Comparison of ENCODE assay signal across 1 cellular context in genomic region chr14:35404496-35405303, GRCh38.
TF ChIP-seq lines count a peak whose summit lies in the region.

Gene NFKBIA, minus strand, starts transcription at chr14:35404749. Its CDS starts 105 bp downstream, at chr14:35404644.

TF ChIP-seq in K562, 482 proteins besides CTCF, POLR2A, EP300 and RAD21 (continued from another document and continues in another):
- no peak for TF ChIP-seq ZBTB33 (CRISPR knock-in tag; IDR thresholded peaks at IDR 0.05)
- TF ChIP-seq, protein P1, sequence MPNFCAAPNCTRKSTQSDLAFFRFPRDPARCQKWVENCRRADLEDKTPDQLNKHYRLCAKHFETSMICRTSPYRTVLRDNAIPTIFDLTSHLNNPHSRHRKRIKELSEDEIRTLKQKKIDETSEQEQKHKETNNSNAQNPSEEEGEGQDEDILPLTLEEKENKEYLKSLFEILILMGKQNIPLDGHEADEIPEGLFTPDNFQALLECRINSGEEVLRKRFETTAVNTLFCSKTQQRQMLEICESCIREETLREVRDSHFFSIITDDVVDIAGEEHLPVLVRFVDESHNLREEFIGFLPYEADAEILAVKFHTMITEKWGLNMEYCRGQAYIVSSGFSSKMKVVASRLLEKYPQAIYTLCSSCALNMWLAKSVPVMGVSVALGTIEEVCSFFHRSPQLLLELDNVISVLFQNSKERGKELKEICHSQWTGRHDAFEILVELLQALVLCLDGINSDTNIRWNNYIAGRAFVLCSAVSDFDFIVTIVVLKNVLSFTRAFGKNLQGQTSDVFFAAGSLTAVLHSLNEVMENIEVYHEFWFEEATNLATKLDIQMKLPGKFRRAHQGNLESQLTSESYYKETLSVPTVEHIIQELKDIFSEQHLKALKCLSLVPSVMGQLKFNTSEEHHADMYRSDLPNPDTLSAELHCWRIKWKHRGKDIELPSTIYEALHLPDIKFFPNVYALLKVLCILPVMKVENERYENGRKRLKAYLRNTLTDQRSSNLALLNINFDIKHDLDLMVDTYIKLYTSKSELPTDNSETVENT (CRISPR knock-in tag; IDR thresholded peaks at IDR 0.05): peak; percentile 89
- no peak for TF ChIP-seq MEF2A (IDR thresholded peaks at IDR 0.05; ENCODE audit: control insufficient read depth, low read depth, low read length)
- TF ChIP-seq ZFP30 (CRISPR knock-in tag; IDR thresholded peaks at IDR 0.05; ENCODE audit: borderline replicate concordance): no peak
- TF ChIP-seq YY1 (IDR thresholded peaks at IDR 0.05; ENCODE audit: borderline replicate concordance in 1 of 3, control insufficient read depth in 1 of 3, extremely low read depth in 1 of 3, insufficient read depth in 3 of 3, insufficient read length in 1 of 3, insufficient replicate concordance in 2 of 3, low read depth in 1 of 3, low read length in 2 of 3): peak; percentile 31 to 85 (median 83)
- no peak for TF ChIP-seq HNRNPK (IDR thresholded peaks at IDR 0.05; ENCODE audit: low read depth, low read length, poor library complexity, severe bottlenecking)
- TF ChIP-seq EZH2 (IDR thresholded peaks at IDR 0.05; ENCODE audit: borderline replicate concordance, low read depth, low read length): no peak
- TF ChIP-seq, protein P2, sequence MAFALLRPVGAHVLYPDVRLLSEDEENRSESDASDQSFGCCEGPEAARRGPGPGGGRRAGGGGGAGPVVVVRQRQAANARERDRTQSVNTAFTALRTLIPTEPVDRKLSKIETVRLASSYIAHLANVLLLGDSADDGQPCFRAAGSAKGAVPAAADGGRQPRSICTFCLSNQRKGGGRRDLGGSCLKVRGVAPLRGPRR (CRISPR knock-in tag; IDR thresholded peaks at IDR 0.05): no peak
- TF ChIP-seq TEAD2 (tag; IDR thresholded peaks at IDR 0.05): no peak
- no peak for TF ChIP-seq CBX3 (IDR thresholded peaks at IDR 0.05; ENCODE audit: borderline replicate concordance in 1 of 2, low read length in 2 of 2)
- TF ChIP-seq, protein P3, sequence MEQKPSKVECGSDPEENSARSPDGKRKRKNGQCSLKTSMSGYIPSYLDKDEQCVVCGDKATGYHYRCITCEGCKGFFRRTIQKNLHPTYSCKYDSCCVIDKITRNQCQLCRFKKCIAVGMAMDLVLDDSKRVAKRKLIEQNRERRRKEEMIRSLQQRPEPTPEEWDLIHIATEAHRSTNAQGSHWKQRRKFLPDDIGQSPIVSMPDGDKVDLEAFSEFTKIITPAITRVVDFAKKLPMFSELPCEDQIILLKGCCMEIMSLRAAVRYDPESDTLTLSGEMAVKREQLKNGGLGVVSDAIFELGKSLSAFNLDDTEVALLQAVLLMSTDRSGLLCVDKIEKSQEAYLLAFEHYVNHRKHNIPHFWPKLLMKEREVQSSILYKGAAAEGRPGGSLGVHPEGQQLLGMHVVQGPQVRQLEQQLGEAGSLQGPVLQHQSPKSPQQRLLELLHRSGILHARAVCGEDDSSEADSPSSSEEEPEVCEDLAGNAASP (IDR thresholded peaks at IDR 0.05): no peak
- no peak for TF ChIP-seq JUN (IDR thresholded peaks at IDR 0.05; ENCODE audit: borderline replicate concordance, low read depth, low read length)
- no peak for TF ChIP-seq JUN (CRISPR knock-in tag; IDR thresholded peaks at IDR 0.05; ENCODE audit: borderline replicate concordance)
- TF ChIP-seq, protein P4, sequence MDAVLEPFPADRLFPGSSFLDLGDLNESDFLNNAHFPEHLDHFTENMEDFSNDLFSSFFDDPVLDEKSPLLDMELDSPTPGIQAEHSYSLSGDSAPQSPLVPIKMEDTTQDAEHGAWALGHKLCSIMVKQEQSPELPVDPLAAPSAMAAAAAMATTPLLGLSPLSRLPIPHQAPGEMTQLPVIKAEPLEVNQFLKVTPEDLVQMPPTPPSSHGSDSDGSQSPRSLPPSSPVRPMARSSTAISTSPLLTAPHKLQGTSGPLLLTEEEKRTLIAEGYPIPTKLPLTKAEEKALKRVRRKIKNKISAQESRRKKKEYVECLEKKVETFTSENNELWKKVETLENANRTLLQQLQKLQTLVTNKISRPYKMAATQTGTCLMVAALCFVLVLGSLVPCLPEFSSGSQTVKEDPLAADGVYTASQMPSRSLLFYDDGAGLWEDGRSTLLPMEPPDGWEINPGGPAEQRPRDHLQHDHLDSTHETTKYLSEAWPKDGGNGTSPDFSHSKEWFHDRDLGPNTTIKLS (IDR thresholded peaks at IDR 0.05; ENCODE audit: borderline replicate concordance, low read depth): 0 out of 2 replicates have a peak, but pooled peaks have one; percentile 24
- no peak for TF ChIP-seq ZC3H8 (IDR thresholded peaks at IDR 0.05)
- TF ChIP-seq RB1 (IDR thresholded peaks at IDR 0.05; ENCODE audit: low read depth): peak; percentile 77
- TF ChIP-seq MED1 (CRISPR knock-in tag; IDR thresholded peaks at IDR 0.05; ENCODE audit: borderline replicate concordance): no peak
- no peak for TF ChIP-seq NR1H2 (CRISPR knock-in tag; IDR thresholded peaks at IDR 0.05)
- peak; percentile 79 for TF ChIP-seq PHF8 (IDR thresholded peaks at IDR 0.05; ENCODE audit: borderline replicate concordance, low read length)
- TF ChIP-seq, protein P5, sequence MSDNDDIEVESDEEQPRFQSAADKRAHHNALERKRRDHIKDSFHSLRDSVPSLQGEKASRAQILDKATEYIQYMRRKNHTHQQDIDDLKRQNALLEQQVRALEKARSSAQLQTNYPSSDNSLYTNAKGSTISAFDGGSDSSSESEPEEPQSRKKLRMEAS (CRISPR knock-in tag; IDR thresholded peaks at IDR 0.05): no peak
- no peak for TF ChIP-seq RBM25 (IDR thresholded peaks at IDR 0.05; ENCODE audit: low read depth, low read length, severe bottlenecking)
- TF ChIP-seq MTA1 (IDR thresholded peaks at IDR 0.05; ENCODE audit: borderline replicate concordance): no peak
- TF ChIP-seq, protein P6, sequence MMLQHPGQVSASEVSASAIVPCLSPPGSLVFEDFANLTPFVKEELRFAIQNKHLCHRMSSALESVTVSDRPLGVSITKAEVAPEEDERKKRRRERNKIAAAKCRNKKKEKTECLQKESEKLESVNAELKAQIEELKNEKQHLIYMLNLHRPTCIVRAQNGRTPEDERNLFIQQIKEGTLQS (IDR thresholded peaks at IDR 0.05): no peak
- TF ChIP-seq, protein P6 (CRISPR knock-in tag; conservative IDR thresholded peaks at IDR 0.05): no peak
- TF ChIP-seq USF2 (CRISPR knock-in tag; IDR thresholded peaks at IDR 0.05): no peak
- TF ChIP-seq IRF2 (CRISPR knock-in tag; IDR thresholded peaks at IDR 0.05): no peak
- TF ChIP-seq HDGF (IDR thresholded peaks at IDR 0.05): no peak
- 0 out of 2 replicates have a peak, but pooled peaks have one; percentile 13 for TF ChIP-seq NCOA1 (IDR thresholded peaks at IDR 0.05; ENCODE audit: low read depth)
- peak in 1 of 2 experiments; percentile 64; a peak in 3 of 4 replicates for TF ChIP-seq MAZ (CRISPR knock-in tag; conservative IDR thresholded peaks at IDR 0.05 in 1 of 2, IDR thresholded peaks at IDR 0.05 in 1 of 2)
- TF ChIP-seq ZNF507 (tag; conservative IDR thresholded peaks at IDR 0.05): no peak
- 0 out of 2 replicates have a peak, but pooled peaks have one; percentile 13 for TF ChIP-seq E2F3 (CRISPR knock-in tag; IDR thresholded peaks at IDR 0.05)
- TF ChIP-seq ARHGAP35 (IDR thresholded peaks at IDR 0.05; ENCODE audit: partially characterized antibody): no peak
- TF ChIP-seq PTBP1 (IDR thresholded peaks at IDR 0.05; ENCODE audit: low read depth, low read length): no peak
- TF ChIP-seq PHTF2 (CRISPR knock-in tag; IDR thresholded peaks at IDR 0.05): no peak
- TF ChIP-seq HDAC8 (tag; IDR thresholded peaks at IDR 0.05): no peak
- TF ChIP-seq CAMTA2 (CRISPR knock-in tag; conservative IDR thresholded peaks at IDR 0.05): no peak
- TF ChIP-seq ZKSCAN8 (CRISPR knock-in tag; IDR thresholded peaks at IDR 0.05): no peak
- TF ChIP-seq GTF2A2 (tag; IDR thresholded peaks at IDR 0.05): no peak
- no peak for TF ChIP-seq ZEB2 (IDR thresholded peaks at IDR 0.05)
- TF ChIP-seq E4F1 (CRISPR knock-in tag; IDR thresholded peaks at IDR 0.05; ENCODE audit: borderline replicate concordance): no peak
- TF ChIP-seq PTRF (tag; IDR thresholded peaks at IDR 0.05): no peak
- TF ChIP-seq CCNT2 (IDR thresholded peaks at IDR 0.05; ENCODE audit: borderline replicate concordance, extremely low read depth, insufficient read length, low read depth, low read length): peak; percentile 77
- no peak for TF ChIP-seq TRIM25 (IDR thresholded peaks at IDR 0.05; ENCODE audit: borderline replicate concordance)
- no peak for TF ChIP-seq MCM5 (IDR thresholded peaks at IDR 0.05; ENCODE audit: low read depth)
- no peak for TF ChIP-seq RUNX1 (IDR thresholded peaks at IDR 0.05; ENCODE audit: low read depth)
- no peak for TF ChIP-seq ZNF133 (CRISPR knock-in tag; IDR thresholded peaks at IDR 0.05)
- peak; percentile 46 for TF ChIP-seq HNRNPLL (IDR thresholded peaks at IDR 0.05; ENCODE audit: low read depth, low read length, poor library complexity, severe bottlenecking)
- TF ChIP-seq SRSF9 (IDR thresholded peaks at IDR 0.05; ENCODE audit: borderline replicate concordance, low read depth, low read length): no peak
- TF ChIP-seq IFI16 (CRISPR knock-in tag; IDR thresholded peaks at IDR 0.05): no peak
- no peak for TF ChIP-seq MEF2D (tag; conservative IDR thresholded peaks at IDR 0.05; ENCODE audit: low read depth)
- TF ChIP-seq TARDBP (IDR thresholded peaks at IDR 0.05): no peak
- no peak for TF ChIP-seq ZNF146 (CRISPR knock-in tag; IDR thresholded peaks at IDR 0.05; ENCODE audit: unreplicated experiment)
- TF ChIP-seq L3MBTL2 (IDR thresholded peaks at IDR 0.05): peak; percentile 68
- no peak for TF ChIP-seq RBM17 (IDR thresholded peaks at IDR 0.05; ENCODE audit: borderline replicate concordance, low read depth, low read length)
- TF ChIP-seq FOXA1 (IDR thresholded peaks at IDR 0.05; ENCODE audit: borderline replicate concordance): no peak
- TF ChIP-seq, protein P7, sequence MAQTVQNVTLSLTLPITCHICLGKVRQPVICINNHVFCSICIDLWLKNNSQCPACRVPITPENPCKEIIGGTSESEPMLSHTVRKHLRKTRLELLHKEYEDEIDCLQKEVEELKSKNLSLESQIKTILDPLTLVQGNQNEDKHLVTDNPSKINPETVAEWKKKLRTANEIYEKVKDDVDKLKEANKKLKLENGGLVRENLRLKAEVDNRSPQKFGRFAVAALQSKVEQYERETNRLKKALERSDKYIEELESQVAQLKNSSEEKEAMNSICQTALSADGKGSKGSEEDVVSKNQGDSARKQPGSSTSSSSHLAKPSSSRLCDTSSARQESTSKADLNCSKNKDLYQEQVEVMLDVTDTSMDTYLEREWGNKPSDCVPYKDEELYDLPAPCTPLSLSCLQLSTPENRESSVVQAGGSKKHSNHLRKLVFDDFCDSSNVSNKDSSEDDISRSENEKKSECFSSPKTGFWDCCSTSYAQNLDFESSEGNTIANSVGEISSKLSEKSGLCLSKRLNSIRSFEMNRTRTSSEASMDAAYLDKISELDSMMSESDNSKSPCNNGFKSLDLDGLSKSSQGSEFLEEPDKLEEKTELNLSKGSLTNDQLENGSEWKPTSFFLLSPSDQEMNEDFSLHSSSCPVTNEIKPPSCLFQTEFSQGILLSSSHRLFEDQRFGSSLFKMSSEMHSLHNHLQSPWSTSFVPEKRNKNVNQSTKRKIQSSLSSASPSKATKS (CRISPR knock-in tag; IDR thresholded peaks at IDR 0.05): no peak
- peak; percentile 26; the same call in 1 of the 2 replicates for TF ChIP-seq GATAD2B (IDR thresholded peaks at IDR 0.05; ENCODE audit: borderline replicate concordance)
